ENCODE assay signal across 19 cellular contexts in the genomic region with DNA sequence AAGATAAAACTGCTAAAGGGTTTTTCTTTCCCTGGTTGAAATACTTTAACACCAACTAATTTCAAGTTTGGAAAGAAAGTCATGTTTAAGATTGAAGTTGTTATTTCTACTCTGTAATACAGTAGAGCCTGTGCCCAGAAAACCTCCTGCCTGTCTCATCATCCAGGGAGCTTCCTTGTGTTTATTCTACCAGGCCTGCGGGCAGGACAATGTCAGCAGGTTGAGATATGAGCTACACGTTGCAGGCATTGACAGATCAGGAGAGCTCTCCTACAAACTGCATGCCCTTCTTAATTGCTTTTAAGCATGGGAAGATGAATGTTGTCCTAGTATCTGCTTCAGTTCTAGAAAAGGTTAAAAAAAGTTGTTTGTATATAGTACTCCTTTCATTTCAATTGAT.
"Had no signal": no experiment of that assay in that cellular context is flagged by ENCODE, and none has a peak within 500 bp of the region (broad histone marks: within the 10 kb centered on the region; RNA-seq: fewer than 3 reads in every experiment).

No MANE protein-coding gene starts in this region.

- H3K4me3 ChIP-seq: coronary artery, heart left ventricle, smooth muscle cell, thoracic aorta, transverse colon had no signal

- FAIRE-seq: frontal cortex had no signal

- H3K27me3 Mint-ChIP-seq: stimulated activated memory B cell treated with anti-CD40 and anti-IgM and Interleukin-4, amounts not matched to agents 10 μg/mL and 1 μg/mL and 100 μg/mL, for 72 hours; stimulated activated naive CD8-positive, alpha-beta T cell treated with anti-CD3 and anti-CD28 coated beads, Interleukin-15, Interleukin-2, amounts not matched to agents 100 ng/mL and 50 ng/mL, for 24 hours had no signal

- H3K9me3 ChIP-seq: thoracic aorta had no signal

- H3K4me3 Mint-ChIP-seq: mesothelial cell of epicardium; naive B cell; stimulated activated memory B cell treated with anti-CD40 and anti-IgM and Interleukin-4, amounts not matched to agents 10 μg/mL and 1 μg/mL and 100 μg/mL, for 72 hours; stimulated activated naive CD8-positive, alpha-beta T cell treated with anti-CD3 and anti-CD28 coated beads, Interleukin-15, Interleukin-2, amounts not matched to agents 100 ng/mL and 50 ng/mL, for 24 hours had no signal

- ATAC-seq: heart left ventricle; left colon; right cardiac atrium; stimulated activated memory B cell treated with anti-CD40 and anti-IgM and Interleukin-4, amounts not matched to agents 10 μg/mL and 1 μg/mL and 100 μg/mL, for 72 hours had no signal

- H3K36me3 ChIP-seq: heart left ventricle, thoracic aorta, transverse colon had no signal

- H3K27me3 ChIP-seq: heart left ventricle, transverse colon had no signal

- H3K27ac Mint-ChIP-seq: mesothelial cell of epicardium; nephron; stimulated activated memory B cell treated with anti-CD40 and anti-IgM and Interleukin-4, amounts not matched to agents 10 μg/mL and 1 μg/mL and 100 μg/mL, for 72 hours; stimulated activated naive CD8-positive, alpha-beta T cell treated with anti-CD3 and anti-CD28 coated beads, Interleukin-15, Interleukin-2, amounts not matched to agents 100 ng/mL and 50 ng/mL, for 24 hours had no signal

- H3K36me3 Mint-ChIP-seq: stimulated activated memory B cell treated with anti-CD40 and anti-IgM and Interleukin-4, amounts not matched to agents 10 μg/mL and 1 μg/mL and 100 μg/mL, for 72 hours had no signal

- H3K4me2 ChIP-seq: smooth muscle cell had no signal

- H3K27ac ChIP-seq: coronary artery, thoracic aorta had no signal

- DNase-seq: caudate nucleus; effector CD8-positive, alpha-beta T cell; heart left ventricle; hippocampal formation; left colon; mammary epithelial cell; naive B cell; right cardiac atrium; stimulated activated CD4-positive, alpha-beta T cell treated with anti-CD3 and anti-CD28 coated beads, Interleukin-1b, Interleukin-23, amount 100 ng/mL, for 48 hours; stimulated activated CD4-positive, alpha-beta T cell treated with anti-CD3 and anti-CD28 coated beads, Interleukin-4, amount 100 ng/mL, for 24 hours; transverse colon had no signal
